1 cellular context compared by ENCODE assay signal in genomic region chr4:17718471-17718870, GRCh38.
TF ChIP-seq lines count a peak whose summit lies in the region.

No MANE protein-coding gene starts in this region.

TF ChIP-seq in GM23338, 12 proteins besides CTCF, POLR2A, EP300 and RAD21 (continued from another document):
- no peak for TF ChIP-seq ZNF462 (CRISPR knock-in tag; IDR thresholded peaks at IDR 0.05)
- TF ChIP-seq ZNF331 (CRISPR knock-in tag; IDR thresholded peaks at IDR 0.05; ENCODE audit: low read depth) = no peak
- TF ChIP-seq CREB1 (CRISPR knock-in tag; IDR thresholded peaks at IDR 0.05; ENCODE audit: low read depth) = no peak
- TF ChIP-seq EZH2 (IDR thresholded peaks at IDR 0.05; ENCODE audit: low read depth, unreplicated experiment) = no peak
- no peak for TF ChIP-seq ETS1 (IDR thresholded peaks at IDR 0.05)
- no peak for TF ChIP-seq EZH2phosphoT487 (IDR thresholded peaks at IDR 0.05; ENCODE audit: unreplicated experiment)
- TF ChIP-seq POLR2AphosphoS5 (IDR thresholded peaks at IDR 0.05; ENCODE audit: low read depth) = no peak
- no peak for TF ChIP-seq STAT1 (IDR thresholded peaks at IDR 0.05; ENCODE audit: unreplicated experiment)
- no peak for TF ChIP-seq REST (IDR thresholded peaks at IDR 0.05; ENCODE audit: unreplicated experiment)
